In the genomic region with DNA sequence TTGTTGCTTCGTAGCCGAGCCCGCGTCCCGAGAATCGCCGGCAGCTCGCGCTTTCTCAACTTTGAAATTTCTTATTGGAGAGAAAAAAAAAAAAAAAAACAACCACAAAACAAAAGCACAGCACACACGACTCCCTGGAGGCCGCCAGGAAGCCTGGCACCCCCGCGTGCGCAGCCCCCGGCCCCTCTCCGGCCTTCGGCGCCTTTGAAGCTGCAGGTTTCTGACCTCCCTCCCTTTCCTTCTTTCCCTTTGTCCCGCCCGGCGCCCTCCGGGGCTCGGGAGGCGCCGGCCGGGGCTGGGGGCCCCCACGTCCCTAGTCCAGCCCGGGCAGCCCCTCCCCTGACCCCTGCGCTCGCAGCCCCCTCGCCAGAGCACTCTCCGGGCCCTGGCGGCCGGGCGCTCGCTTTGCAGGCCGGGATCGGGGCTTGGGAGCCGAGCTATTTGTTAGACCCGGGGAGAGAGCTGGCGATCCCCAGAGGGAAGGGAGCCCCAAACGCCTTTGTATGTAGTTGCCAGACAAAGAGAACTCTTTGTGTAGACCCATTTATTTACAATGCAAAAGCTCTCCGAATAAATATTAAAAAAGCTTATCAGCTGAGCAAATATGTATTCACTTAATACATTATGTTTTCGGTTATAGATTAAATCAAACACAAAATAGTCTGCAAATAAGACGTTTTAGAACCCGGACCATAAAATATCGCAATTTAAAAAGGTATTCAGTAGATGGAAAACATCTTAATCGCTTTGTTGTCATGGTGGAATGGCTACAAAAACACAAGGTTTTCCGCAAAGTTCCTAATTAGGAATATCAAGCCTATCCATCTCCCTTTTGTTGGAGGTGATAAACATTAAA, we compare ENCODE assay signal across 8 cellular contexts. TPM values are rescaled to one million over a fixed set of nuclear protein-coding genes. Genes with fewer than 3 reads are reported as not detected.
DNase-seq lines count a peak whose midpoint lies in the region; ATAC-seq and TF ChIP-seq lines count a peak whose summit lies in the region.

No MANE protein-coding gene starts in this region.

- no peaks in the 10 kb centered on the region for H3K9me2 ChIP-seq in PC-9 (ENCODE audit: insufficient read depth)

- H4K20me1 ChIP-seq in PC-9 (ENCODE audit: insufficient read depth) = no peaks in the 10 kb centered on the region

- WGBS in mesodermal cell (ENCODE audit: insufficient coverage in 2 of 2), 2 experiments = 0% methylated on average over 21 to 22 of the region's 49 CpGs
- 2 to 3% methylated on average over 47 to 49 of the region's 49 CpGs for WGBS in aorta, 2 donors

- H3F3A ChIP-seq in PC-9 (ENCODE audit: insufficient read depth, low read depth) = no peaks in the 10 kb centered on the region

- H3K9me3 ChIP-seq in PC-9 (ENCODE audit: insufficient read depth, low read depth) = no peaks in the 10 kb centered on the region
- no peaks in the 10 kb centered on the region for H3K9me3 ChIP-seq in mesodermal cell (ENCODE audit: control insufficient read depth, low read length)
- no peaks in the 10 kb centered on the region for H3K9me3 ChIP-seq in aorta (ENCODE audit: control insufficient read depth, low read length)

- H3K27ac ChIP-seq in PC-9 (peak overlapping the region; percentile 73), dorsolateral prefrontal cortex (peak overlapping the region; percentile 60 to 100 (median 99)), mesodermal cell (ENCODE audit: low read depth, low read length, severe bottlenecking) (peak overlapping the region; percentile 97), aorta (ENCODE audit: low read depth in 1 of 2, low read length in 2 of 2) (peak overlapping the region; percentile 37 to 87)

- ATAC-seq in aorta (ENCODE audit: low FRiP score) = no peak

- peak; percentile 35 for TF ChIP-seq CTCF in AG04449 (IDR thresholded peaks at IDR 0.05; ENCODE audit: insufficient read depth, low read length, missing control alignments)
- peak; percentile 4 for TF ChIP-seq CTCF in GM12873 (IDR thresholded peaks at IDR 0.05; ENCODE audit: insufficient read depth, low read depth, low read length, missing control alignments)
- no peak; the same call in 1 of the 2 replicates for TF ChIP-seq CTCF in PC-9 (conservative IDR thresholded peaks at IDR 0.05)
- peak in 20 of 56 donors; percentile 9 to 45 (median 18) for TF ChIP-seq CTCF in dorsolateral prefrontal cortex (IDR thresholded peaks at IDR 0.05 in 54 of 56, conservative IDR thresholded peaks at IDR 0.05 in 2 of 56; ENCODE audit: low read depth in 1 of 56, partially characterized antibody in 56 of 56)

- peaks cover 69% of the 10 kb centered on the region for H3K79me2 ChIP-seq in PC-9 (ENCODE audit: low read depth)

- peak overlapping the region; percentile 96 for H3K4me2 ChIP-seq in PC-9

- H3K36me3 ChIP-seq in PC-9 (ENCODE audit: low read depth) (no peaks in the 10 kb centered on the region), mesodermal cell (ENCODE audit: control insufficient read depth, insufficient read depth, low read length) (no peaks in the 10 kb centered on the region), aorta (ENCODE audit: control insufficient read depth in 1 of 2, insufficient read depth in 2 of 2, low read length in 1 of 2) (no peaks in the 10 kb centered on the region)

- H3K4me3 ChIP-seq in AG04449 (ENCODE audit: low read depth, low read length) = peak overlapping the region; percentile 69
- peak overlapping the region; percentile 78 for H3K4me3 ChIP-seq in PC-9
- H3K4me3 ChIP-seq in dorsolateral prefrontal cortex = peak overlapping the region; percentile 62 to 91 (median 81)
- peak overlapping the region; percentile 88 for H3K4me3 ChIP-seq in mesodermal cell (ENCODE audit: extremely low read depth, insufficient read depth, low read length, poor library complexity, severe bottlenecking)
- peak overlapping the region; percentile 66 to 76 for H3K4me3 ChIP-seq in aorta (ENCODE audit: low read length in 2 of 2)

- intact Hi-C loops in PC-9 (cut with micrococcal nuclease; ENCODE audit: unreplicated experiment) = loop anchor here (5.0 to 10.0 kb wide), 2 partner anchors 145 to 167 kb away; no protein-coding TSS in a partner anchor
- intact Hi-C loops in dorsolateral prefrontal cortex (cut with DNase I) = loop anchor here in 1 of 2 donors (10.0 kb wide), 1 partner anchor 103 kb away; a partner anchor contains a TSS
- intact Hi-C loops in aorta (cut with DNase I) = loop anchor here (1.0 to 10.0 kb wide), 3 partner anchors 113 to 207 kb away; no protein-coding TSS in a partner anchor

- no peaks in the 10 kb centered on the region for H3K27me3 ChIP-seq in PC-9 (ENCODE audit: insufficient read depth, low read depth)
- no peaks in the 10 kb centered on the region for H3K27me3 ChIP-seq in dorsolateral prefrontal cortex
- H3K27me3 ChIP-seq in aorta (ENCODE audit: control insufficient read depth in 1 of 2, insufficient read depth in 2 of 2, low read length in 1 of 2) = no peaks in the 10 kb centered on the region

- CTCF ChIA-PET in AG04449 (lab: Yijun Ruan, JAX) (interaction anchor here (0.7 to 4.7 kb wide), 7 partner anchors 56 to 144 kb away, joined by 3 to 33 read pairs (median 6); no protein-coding TSS in a partner anchor), PC-9 (lab: Charles Lee) (interaction anchor here (0.8 to 1.5 kb wide), 2 partner anchors 87 to 89 kb away, joined by 4 read pairs; no protein-coding TSS in a partner anchor)

- DNase-seq in AG04449 (ENCODE audit: low read depth, low spot score) = no peak
- peak in 1 of 2 experiments; percentile 53 for DNase-seq in PC-9
- peak in 1 of 10 donors; percentile 55 for DNase-seq in dorsolateral prefrontal cortex
- DNase-seq in aorta = no peak
- DNase-seq in H4 (ENCODE audit: low spot score) = no peak
- DNase-seq in GM19240 (ENCODE audit: insufficient read length, low spot score) = no peak

- H3K4me1 ChIP-seq in PC-9 (replicated peaks; ENCODE audit: insufficient read depth) = peaks cover 16% of the 10 kb centered on the region
- peaks cover 28% of the 10 kb centered on the region for H3K4me1 ChIP-seq in mesodermal cell (ENCODE audit: control insufficient read depth, insufficient read depth, low read length, poor library complexity, severe bottlenecking)
- no peaks in the 10 kb centered on the region for H3K4me1 ChIP-seq in aorta (ENCODE audit: control insufficient read depth in 1 of 2, insufficient read depth in 2 of 2, low read length in 2 of 2)

- peak overlapping the region; percentile 67 for H2AFZ ChIP-seq in PC-9

- POLR2A ChIA-PET in AG04449 (lab: Yijun Ruan, JAX) (interaction anchor here (0.9 to 1.9 kb wide), 7 partner anchors 12 to 159 kb away, joined by 3 to 12 read pairs (median 4); a partner anchor contains a TSS), PC-9 (lab: Charles Lee; ENCODE audit: unreplicated experiment) (interaction anchor here (0.9 kb wide), 1 partner anchor 68 kb away, joined by 8 read pairs; no protein-coding TSS in a partner anchor)

- TSS peak; percentile 14 for BruUV-seq in PC-9 (replicated peaks; lab: Mats Ljungman, UMichigan)

RNA-seq across cellular contexts. Expression of a gene that starts 2.3 kb away (rescaled TPM):
- 33.7 and 35.4 TPM in 2 replicates for total RNA-seq in PC-9 (2021)
- 10 to 100 TPM; 25.1 to 66.1 (median 38.0) TPM for total RNA-seq in dorsolateral prefrontal cortex
- polyA plus RNA-seq in mesodermal cell (2013, experiment 1 of 2) = 29.9 TPM
- polyA plus RNA-seq in mesodermal cell (2013, experiment 2 of 2) = 21.6 TPM
- total RNA-seq in aorta = 10 to 100 TPM; 22.8 to 49.3 TPM
- 10 to 100 TPM in 1 of 2 donors, 1 to 10 TPM in 1; 3.9 to 16.8 TPM for polyA plus RNA-seq in aorta
- 0.31 and 3.4 TPM in 2 replicates for total RNA-seq in H4 (2014; rRNA removed; shearing (Covaris generic))
